In the genomic region with DNA sequence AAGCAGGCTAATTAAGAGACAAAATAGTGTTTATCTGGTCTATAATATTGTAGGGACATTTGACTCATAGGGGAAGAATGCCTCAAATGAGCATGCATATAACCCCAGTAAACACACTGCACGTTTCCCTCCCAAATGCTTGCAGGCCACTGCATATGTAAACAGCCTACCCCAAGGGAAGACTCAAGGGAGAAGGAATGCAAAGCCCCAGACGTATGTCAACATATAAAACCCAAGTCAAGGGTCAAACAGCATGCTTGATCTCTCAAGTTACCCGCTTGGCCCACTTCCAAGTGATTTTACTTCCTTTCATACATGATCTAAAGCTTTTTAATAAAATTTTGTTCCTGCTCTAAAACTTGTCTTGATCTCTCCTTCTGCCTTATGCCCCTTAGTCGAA, we compare ENCODE assay signal across 19 cellular contexts.
DNase-seq lines count a peak whose midpoint lies in the region; ATAC-seq and TF ChIP-seq lines count a peak whose summit lies in the region.
"Had no signal": no experiment of that assay in that cellular context is flagged by ENCODE, and none has a peak within 500 bp of the region (broad histone marks: within the 10 kb centered on the region; RNA-seq: fewer than 3 reads in every experiment).

No MANE protein-coding gene starts in this region.

- H3K36me3 ChIP-seq in PC-3 (ENCODE audit: low read depth, low read length): no peaks in the 10 kb centered on the region
- H3K36me3 ChIP-seq: upper lobe of left lung had no signal

- H3K27me3 Mint-ChIP-seq in activated CD4-positive, alpha-beta T cell treated with anti-CD3 and anti-CD28 coated beads for 36 hours: no peaks in the 10 kb centered on the region
- H3K27me3 Mint-ChIP-seq: activated T-helper 17 cell treated with anti-CD3 and anti-CD28 coated beads, Interleukin-2, amount 50 U/mL, for 72 hours; stimulated activated naive CD8-positive, alpha-beta T cell treated with anti-CD3 and anti-CD28 coated beads, Interleukin-15, amount 100 ng/mL, for 72 hours had no signal

- H3K4me3 ChIP-seq in PC-3 (ENCODE audit: low read length): no peak overlapping the region
- H3K4me3 ChIP-seq: upper lobe of left lung had no signal

- peaks cover 6% of the 10 kb centered on the region; the same call in 1 of the 2 replicates for H3K4me1 ChIP-seq in PC-3 (ENCODE audit: insufficient read depth, low read length)
- H3K4me1 ChIP-seq: upper lobe of left lung had no signal

- no peaks in the 10 kb centered on the region for H3F3A ChIP-seq in PC-3 (ENCODE audit: low read length, unreplicated experiment)

- H3K36me3 Mint-ChIP-seq in activated CD4-positive, alpha-beta T cell treated with anti-CD3 and anti-CD28 coated beads for 36 hours (ENCODE audit: low read depth): no peaks in the 10 kb centered on the region
- H3K36me3 Mint-ChIP-seq: CD14-positive monocyte had no signal

- no peak overlapping the region for H3K4me3 Mint-ChIP-seq in activated CD4-positive, alpha-beta T cell treated with anti-CD3 and anti-CD28 coated beads for 36 hours
- H3K4me3 Mint-ChIP-seq: activated T-helper 17 cell treated with anti-CD3 and anti-CD28 coated beads, Interleukin-2, amount 50 U/mL, for 72 hours; CD14-positive monocyte; stimulated activated naive CD8-positive, alpha-beta T cell treated with anti-CD3 and anti-CD28 coated beads, Interleukin-15, amount 100 ng/mL, for 72 hours; T-helper 1 cell treated with Interleukin-12 subunit alpha and Interleukin-12 subunit beta and Interleukin-4 antibody, amounts not matched to agents 30 μg/mL and 1 μg/mL, for 36 hours had no signal

- CTCF ChIA-PET in PC-3 (lab: Charles Lee): no interaction called here
- CTCF ChIA-PET in activated CD4-positive, alpha-beta T cell treated with anti-CD3 and anti-CD28 coated beads for 36 hours (lab: Charles Lee): no interaction called here

- no peak overlapping the region for H3K4me2 ChIP-seq in PC-3 (ENCODE audit: low read length)

- H2AFZ ChIP-seq in PC-3 (ENCODE audit: low read length): no peak overlapping the region

- TF ChIP-seq CTCF in PC-3 (conservative IDR thresholded peaks at IDR 0.05; ENCODE audit: low read depth, low read length): no peak

- H3K9ac ChIP-seq in PC-3 (ENCODE audit: low read length): no peak overlapping the region

- no TSS peak for BruUV-seq in PC-3 (replicated peaks; lab: Mats Ljungman, UMichigan)

- H3K9me3 ChIP-seq in PC-3 (ENCODE audit: low read length): no peaks in the 10 kb centered on the region
- H3K9me3 ChIP-seq: upper lobe of left lung had no signal

- DNase-seq in NCI-H82 (lab: John Stamatoyannopoulos, UW) (peak; percentile 8), NCI-H82 treated with DMSO at 0.1 percent for 48 hours (lab: John Stamatoyannopoulos, UW; ENCODE audit: unreplicated experiment) (no peak), PC-3 (peak; percentile 80), fibroblast of peridontal ligament (ENCODE audit: extremely low read depth) (peak; percentile 31), NCI-H1092 treated with DMSO at 0.1 percent for 48 hours (lab: John Stamatoyannopoulos, UW) (no peak)
- DNase-seq in activated CD4-positive, alpha-beta T cell treated with anti-CD3 and anti-CD28 coated beads for 36 hours: no peak
- DNase-seq: central memory CD4-positive, alpha-beta T cell; DMS79 treated with DMSO at 0.1 percent for 48 hours; effector CD4-positive, alpha-beta T cell; NCI-H2107; retina; Right ventricle myocardium superior; stimulated activated naive CD8-positive, alpha-beta T cell treated with anti-CD3 and anti-CD28 coated beads, Interleukin-15, amount 100 ng/mL, for 72 hours; upper lobe of left lung had no signal

- POLR2A ChIA-PET in PC-3 (lab: Charles Lee; ENCODE audit: unreplicated experiment): interaction anchor here (0.6 kb wide), 1 partner anchor 220 kb away, joined by 4 read pairs; no protein-coding TSS in a partner anchor
- POLR2A ChIA-PET in activated CD4-positive, alpha-beta T cell treated with anti-CD3 and anti-CD28 coated beads for 36 hours (lab: Charles Lee): no interaction called here

- H3K9me3 Mint-ChIP-seq in activated CD4-positive, alpha-beta T cell treated with anti-CD3 and anti-CD28 coated beads for 36 hours (ENCODE audit: low read depth): peaks cover 12% of the 10 kb centered on the region

- intact Hi-C loops in PC-3 (cut with micrococcal nuclease): loop anchor here (10.0 kb wide), 2 partner anchors 292 to 672 kb away; no protein-coding TSS in a partner anchor
- intact Hi-C loops in activated CD4-positive, alpha-beta T cell treated with anti-CD3 and anti-CD28 coated beads for 36 hours (cut with DNase I, micrococcal nuclease): no loop called here

- peak; percentile 90 for ATAC-seq in PC-3
- no peak for ATAC-seq in HG02840 (IDR thresholded peaks at IDR 0.05; ENCODE audit: low FRiP score, unreplicated experiment)
- no peak for ATAC-seq in HG03039 (IDR thresholded peaks at IDR 0.05; ENCODE audit: unreplicated experiment)
- no peak for ATAC-seq in activated CD4-positive, alpha-beta T cell treated with anti-CD3 and anti-CD28 coated beads for 36 hours
- ATAC-seq: activated T-helper 17 cell treated with anti-CD3 and anti-CD28 coated beads, Interleukin-2, amount 50 U/mL, for 72 hours; stimulated activated naive CD8-positive, alpha-beta T cell treated with anti-CD3 and anti-CD28 coated beads, Interleukin-15, amount 100 ng/mL, for 72 hours had no signal

- H3K9me2 ChIP-seq in PC-3 (replicated peaks; ENCODE audit: low read length): no peaks in the 10 kb centered on the region

- no peaks in the 10 kb centered on the region for H4K20me1 ChIP-seq in PC-3 (ENCODE audit: low read length)

- no peak overlapping the region for H3K27ac ChIP-seq in PC-3 (ENCODE audit: low read length)
- H3K27ac ChIP-seq: upper lobe of left lung had no signal

- no peaks in the 10 kb centered on the region for H3K79me2 ChIP-seq in PC-3 (ENCODE audit: low read length)

- no peak overlapping the region for H3K27ac Mint-ChIP-seq in activated CD4-positive, alpha-beta T cell treated with anti-CD3 and anti-CD28 coated beads for 36 hours
- H3K27ac Mint-ChIP-seq: activated T-helper 17 cell treated with anti-CD3 and anti-CD28 coated beads, Interleukin-2, amount 50 U/mL, for 72 hours; CD14-positive monocyte; stimulated activated naive CD8-positive, alpha-beta T cell treated with anti-CD3 and anti-CD28 coated beads, Interleukin-15, amount 100 ng/mL, for 72 hours; T-helper 1 cell treated with Interleukin-12 subunit alpha and Interleukin-12 subunit beta and Interleukin-4 antibody, amounts not matched to agents 30 μg/mL and 1 μg/mL, for 36 hours had no signal

- H3K27me3 ChIP-seq in PC-3 (ENCODE audit: low read length): no peaks in the 10 kb centered on the region
- H3K27me3 ChIP-seq: upper lobe of left lung had no signal

- H3K4me1 Mint-ChIP-seq in activated CD4-positive, alpha-beta T cell treated with anti-CD3 and anti-CD28 coated beads for 36 hours: no peaks in the 10 kb centered on the region
- H3K4me1 Mint-ChIP-seq: activated T-helper 17 cell treated with anti-CD3 and anti-CD28 coated beads, Interleukin-2, amount 50 U/mL, for 72 hours; CD14-positive monocyte; stimulated activated naive CD8-positive, alpha-beta T cell treated with anti-CD3 and anti-CD28 coated beads, Interleukin-15, amount 100 ng/mL, for 72 hours had no signal

Comparison
In these comparisons a context has a peak if more than half of its experiments do, and no peak if none do; other contexts are left out.
1. DNase-seq: peak in NCI-H82 (single experiment), PC-3 (single experiment) and fibroblast of peridontal ligament (single experiment); none in NCI-H82 treated with DMSO at 0.1 percent for 48 hours (single experiment), NCI-H1092 treated with DMSO at 0.1 percent for 48 hours (single experiment) and activated CD4-positive, alpha-beta T cell treated with anti-CD3 and anti-CD28 coated beads for 36 hours (single experiment).